Comparison of ENCODE assay signal across 8 cellular contexts in the genomic region with DNA sequence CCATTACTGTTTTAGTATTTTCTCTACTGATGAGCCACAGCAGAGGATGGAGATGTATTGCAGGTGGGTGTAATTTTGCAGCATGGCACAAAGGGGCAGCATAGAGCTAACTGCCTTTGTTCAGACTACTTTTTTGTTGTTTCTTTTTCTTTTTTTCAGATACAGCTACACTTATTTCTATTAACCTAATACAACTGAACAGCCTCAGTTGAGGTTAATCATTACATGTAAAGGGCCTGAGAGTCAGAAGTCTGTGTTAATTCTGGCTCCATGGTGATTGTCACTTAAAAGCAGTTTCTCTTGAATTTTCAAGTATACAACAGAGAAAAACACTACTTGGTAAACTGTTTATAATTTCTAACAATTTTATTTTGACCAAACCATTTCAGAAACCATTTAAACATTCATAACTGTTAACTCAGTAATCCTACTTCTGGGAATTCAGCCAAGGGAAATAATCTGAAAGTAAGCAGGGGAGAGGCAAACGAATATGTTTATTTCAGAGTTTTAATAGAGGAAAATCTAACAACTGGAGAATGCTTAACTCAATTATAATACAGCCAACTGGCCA. TPM values are rescaled to one million over a fixed set of nuclear protein-coding genes. Genes with fewer than 3 reads are reported as not detected.
DNase-seq lines count a peak whose midpoint lies in the region; ATAC-seq, FAIRE-seq and TF ChIP-seq lines count a peak whose summit lies in the region.

No MANE protein-coding gene starts in this region.

- peak; percentile 57 for DNase-seq in AG04450 (ENCODE audit: low read depth, low spot score)
- peak; percentile 19 for DNase-seq in NCI-H774 (lab: John Stamatoyannopoulos, UW)
- DNase-seq in astrocyte (ENCODE audit: low read depth): peak; percentile 37
- DNase-seq in hepatic stellate cell (ENCODE audit: low spot score): peak; percentile 58
- DNase-seq in spleen: no peak
- no peak for DNase-seq in effector memory CD4-positive, alpha-beta T cell

- WGBS in spleen, 5 donors: 51 to 88% (median 66%) methylated on average over 1 of the region's 1 CpG

- POLR2A ChIA-PET in AG04450 (lab: Yijun Ruan, JAX): no interaction called here

- H3K27me3 ChIP-seq in AG04450 (ENCODE audit: control insufficient read depth, insufficient read depth, low read length) (no peaks in the 10 kb centered on the region), astrocyte (ENCODE audit: insufficient read depth, low read length) (no peaks in the 10 kb centered on the region), spleen (replicated peaks in 1 of 7) (no peaks in the 10 kb centered on the region)
- no peaks in the 10 kb centered on the region for H3K27me3 ChIP-seq in effector memory CD4-positive, alpha-beta T cell (replicated peaks; ENCODE audit: control insufficient read depth, insufficient read depth, low read length, poor library complexity, severe bottlenecking)

- CTCF ChIA-PET in AG04450 (lab: Charles Lee): interaction anchor here (0.6 to 3.6 kb wide), 33 partner anchors 8 to 339 kb away, joined by 3 to 34 read pairs (median 4); a partner anchor contains a TSS

- H3K27ac Mint-ChIP-seq in astrocyte (ENCODE audit: unreplicated experiment): no peak overlapping the region

- no peaks in the 10 kb centered on the region for H3K36me3 ChIP-seq in astrocyte (ENCODE audit: insufficient read depth, low read length)
- H3K36me3 ChIP-seq in spleen: peaks cover 0 to 88% (median 46%) of the 10 kb centered on the region in 6 donors
- H3K36me3 ChIP-seq in effector memory CD4-positive, alpha-beta T cell (ENCODE audit: control insufficient read depth, insufficient read depth, low read length): peaks cover 44% of the 10 kb centered on the region

- FAIRE-seq in G401.6 (lab: Jason Lieb, UNC) (peak; percentile 96), astrocyte (lab: Jason Lieb, UNC) (no peak)

- peak overlapping the region; percentile 35 for H3K4me2 ChIP-seq in astrocyte (ENCODE audit: low read length)

- H3K9me3 Mint-ChIP-seq in astrocyte (ENCODE audit: unreplicated experiment): no peaks in the 10 kb centered on the region

- H3K9me3 ChIP-seq in AG04450 (ENCODE audit: control insufficient read depth, insufficient read depth, low read length) (no peaks in the 10 kb centered on the region), astrocyte (ENCODE audit: insufficient read depth, low read depth, low read length) (no peaks in the 10 kb centered on the region), spleen (no peaks in the 10 kb centered on the region)
- H3K9me3 ChIP-seq in effector memory CD4-positive, alpha-beta T cell (ENCODE audit: control insufficient read depth, low read length): no peaks in the 10 kb centered on the region

- H3K4me3 ChIP-seq in AG04450 (ENCODE audit: low read depth, low read length) (no peak overlapping the region), astrocyte (ENCODE audit: insufficient read depth, low read depth, low read length) (no peak overlapping the region), spleen (no peak overlapping the region)
- H3K4me3 ChIP-seq in effector memory CD4-positive, alpha-beta T cell (ENCODE audit: insufficient read depth, low read depth, low read length, poor library complexity, severe bottlenecking): no peak overlapping the region

- peaks cover 4% of the 10 kb centered on the region for H3K4me1 ChIP-seq in astrocyte (ENCODE audit: insufficient read depth, low read length)
- H3K4me1 ChIP-seq in spleen: peaks cover 0 to 9% (median 0%) of the 10 kb centered on the region in 6 donors
- H3K4me1 ChIP-seq in effector memory CD4-positive, alpha-beta T cell (ENCODE audit: control insufficient read depth, insufficient read depth, low read length, poor library complexity, severe bottlenecking): no peaks in the 10 kb centered on the region

- intact Hi-C loops in spleen (cut with DNase I; ENCODE audit: low total_unique reads): no loop called here

- no peaks in the 10 kb centered on the region for H4K20me1 ChIP-seq in astrocyte (ENCODE audit: insufficient read depth, low read length)

- peaks cover 14% of the 10 kb centered on the region for H3K36me3 Mint-ChIP-seq in astrocyte (ENCODE audit: low read depth, unreplicated experiment)

- H3K27me3 Mint-ChIP-seq in astrocyte (ENCODE audit: low read depth, unreplicated experiment): no peaks in the 10 kb centered on the region

- TF ChIP-seq CTCF in AG04450 (IDR thresholded peaks at IDR 0.05; ENCODE audit: low read depth, low read length) (peak; percentile 91), astrocyte (IDR thresholded peaks at IDR 0.05; ENCODE audit: insufficient read depth, low read depth, low read length) (peak; percentile 91), spleen (IDR thresholded peaks at IDR 0.05 in 8 of 11, conservative IDR thresholded peaks at IDR 0.05 in 3 of 11) (peak; percentile 34 to 76 (median 66))

- H3K4me1 Mint-ChIP-seq in astrocyte (ENCODE audit: low read depth, unreplicated experiment): no peaks in the 10 kb centered on the region

- no peak for TF ChIP-seq POLR2A in spleen (IDR thresholded peaks at IDR 0.05)

- H3K27ac ChIP-seq in AG04450 (ENCODE audit: low read depth, low read length) (peak overlapping the region; percentile 12), astrocyte (ENCODE audit: low read depth, low read length) (peak overlapping the region; percentile 36), spleen (peak overlapping the region in 1 of 8 donors; percentile 38)
- no peak overlapping the region for H3K27ac ChIP-seq in effector memory CD4-positive, alpha-beta T cell (ENCODE audit: insufficient read depth, low read length, poor library complexity, severe bottlenecking)

- peak overlapping the region; percentile 29 for H3K9ac ChIP-seq in astrocyte (ENCODE audit: low read length)

- peak overlapping the region; percentile 50 for H2AFZ ChIP-seq in astrocyte (ENCODE audit: low read depth, low read length)

- H3K79me2 ChIP-seq in astrocyte (ENCODE audit: insufficient read depth, low read length): no peaks in the 10 kb centered on the region

- H3K4me3 Mint-ChIP-seq in astrocyte (ENCODE audit: unreplicated experiment): no peak overlapping the region

- peak; percentile 84 for ATAC-seq in HG02759 (IDR thresholded peaks at IDR 0.05; ENCODE audit: unreplicated experiment)

RNA-seq across cellular contexts. Expression of a gene that starts 13.9 kb away (rescaled TPM):
- polyA plus RNA-seq in AG04450 (2011; rRNA removed) (not detected in 2 replicates), spleen (under 1 TPM in 2 of 3 donors, not detected in 1; 0.06 to 0.07 TPM)
- polyA minus RNA-seq in AG04450 (2011; rRNA and poly(A)+ RNA removed): not detected in 2 replicates
- total RNA-seq in astrocyte (not detected in 2 replicates), spleen (1 to 10 TPM in 1 of 7 donors, under 1 TPM in 5, not detected in 1; 0.07 to 3.4 (median 0.41) TPM)

RNA-seq across cellular contexts. Expression of a gene that starts 24.6 kb away (rescaled TPM):
- 13.2 and 14.7 TPM in 2 replicates for polyA plus RNA-seq in AG04450 (2011; rRNA removed)
- 8.3 and 8.9 TPM in 2 replicates for polyA minus RNA-seq in AG04450 (2011; rRNA and poly(A)+ RNA removed)
- 13.5 and 15.9 TPM in 2 replicates for total RNA-seq in astrocyte
- total RNA-seq in spleen: 100 to 1,000 TPM in 5 of 7 donors, 10 to 100 TPM in 2; 77.3 to 214 (median 142) TPM
- polyA plus RNA-seq in spleen: 10 to 100 TPM; 18.3 to 32.1 (median 27.4) TPM

Comparison
In these comparisons a context has a peak if more than half of its experiments do, and no peak if none do; other contexts are left out.
1. DNase-seq: peak in AG04450 (single experiment), NCI-H774 (single experiment), astrocyte (single experiment) and hepatic stellate cell (single experiment); none in spleen (single experiment) and effector memory CD4-positive, alpha-beta T cell (0 of 3).
2. Peak in every context shown above with its lines, with median percentiles within 50 percentile points of each other: CTCF ChIP-seq.